29 cellular contexts compared by ENCODE assay signal in the genomic region with DNA sequence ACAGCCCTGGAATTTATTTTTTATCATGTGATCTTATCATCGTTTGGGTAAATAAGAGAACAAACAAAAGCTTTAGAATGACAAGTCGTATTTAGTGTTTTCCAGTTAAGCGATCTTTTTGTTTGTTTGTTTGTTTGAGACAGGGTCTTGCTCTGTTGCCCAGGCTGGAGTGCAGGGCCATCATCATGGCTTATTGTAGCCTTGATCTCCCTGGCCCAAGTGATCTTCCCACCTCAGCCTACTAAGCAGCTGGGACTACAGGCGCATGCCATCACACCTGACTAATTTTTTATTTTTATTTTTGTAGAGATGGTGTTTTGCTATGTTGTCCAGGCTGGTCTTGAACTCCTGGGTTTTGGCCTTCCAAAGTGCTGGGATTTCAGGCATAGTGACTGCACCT. TPM values are rescaled to one million over a fixed set of nuclear protein-coding genes. Genes with fewer than 3 reads are reported as not detected.
DNase-seq lines count a peak whose midpoint lies in the region; ATAC-seq and TF ChIP-seq lines count a peak whose summit lies in the region.
"Had no signal": no experiment of that assay in that cellular context is flagged by ENCODE, and none has a peak within 500 bp of the region (broad histone marks: within the 10 kb centered on the region; RNA-seq: fewer than 3 reads in every experiment).

No MANE protein-coding gene starts in this region.

- H3K4me3 ChIP-seq in heart right ventricle (no peak overlapping the region), right cardiac atrium (ENCODE audit: low read length) (no peak overlapping the region), mammary epithelial cell (replicated peaks in 1 of 3; ENCODE audit: insufficient read depth in 1 of 3, low read depth in 2 of 3, low read length in 3 of 3) (no peak overlapping the region), sigmoid colon (no peak overlapping the region), vagina (no peak overlapping the region)
- H3K4me3 ChIP-seq: colonic mucosa, prostate gland had no signal

- H3K79me2 ChIP-seq in mammary epithelial cell (ENCODE audit: insufficient read depth, low read length) = no peaks in the 10 kb centered on the region

- H3K27ac ChIP-seq in heart right ventricle (peak overlapping the region in 6 of 10 donors; percentile 8 to 50 (median 34)), right cardiac atrium (ENCODE audit: low read length) (no peak overlapping the region), mammary epithelial cell (ENCODE audit: insufficient read depth, low read depth, low read length) (no peak overlapping the region), sigmoid colon (peak overlapping the region; percentile 60 to 72 (median 68)), vagina (no peak overlapping the region)
- H3K27ac ChIP-seq: colonic mucosa had no signal

- WGBS in heart right ventricle, 2 donors = 82 to 86% methylated on average over 4 of the region's 4 CpGs
- 89% methylated on average over 4 of the region's 4 CpGs for WGBS in right cardiac atrium
- WGBS in mammary epithelial cell (ENCODE audit: low coverage, missing lambda C conversion rate) = 96% methylated on average over 4 of the region's 4 CpGs
- 48 to 81% methylated on average over 4 of the region's 4 CpGs for WGBS in sigmoid colon, 2 donors

- H3K36me3 ChIP-seq in heart right ventricle = peaks cover 0 to 15% (median 0%) of the 10 kb centered on the region in 9 donors
- H3K36me3 ChIP-seq in mammary epithelial cell (ENCODE audit: insufficient read depth, low read length) = no peaks in the 10 kb centered on the region
- H3K36me3 ChIP-seq in sigmoid colon = peaks cover 0 to 9% (median 0%) of the 10 kb centered on the region in 4 donors
- no peaks in the 10 kb centered on the region for H3K36me3 ChIP-seq in vagina
- H3K36me3 ChIP-seq: colonic mucosa, prostate gland had no signal

- no peak overlapping the region for H3K4me2 ChIP-seq in mammary epithelial cell (ENCODE audit: insufficient read depth, low read depth, low read length)

- no peak for TF ChIP-seq EP300 in sigmoid colon (IDR thresholded peaks at IDR 0.05)

- TF ChIP-seq CTCF in heart right ventricle (IDR thresholded peaks at IDR 0.05) = no peak
- no peak for TF ChIP-seq CTCF in mammary epithelial cell (conservative IDR thresholded peaks at IDR 0.05 in 1 of 2, IDR thresholded peaks at IDR 0.05 in 1 of 2; ENCODE audit: extremely low read depth in 1 of 2, insufficient read depth in 1 of 2, low read depth in 1 of 2, low read length in 2 of 2)
- TF ChIP-seq CTCF in sigmoid colon (IDR thresholded peaks at IDR 0.05) = no peak
- no peak for TF ChIP-seq CTCF in HFFc6 (IDR thresholded peaks at IDR 0.05)
- TF ChIP-seq CTCF in vagina (IDR thresholded peaks at IDR 0.05) = no peak

- peak overlapping the region; percentile 89 for H2AFZ ChIP-seq in mammary epithelial cell (ENCODE audit: low read depth, low read length)

- peaks cover 15% of the 10 kb centered on the region for H3K4me1 Mint-ChIP-seq in HFFc6 (ENCODE audit: low read depth)

- H3K27ac Mint-ChIP-seq in HFFc6 = no peak overlapping the region
- H3K27ac Mint-ChIP-seq: activated B cell treated with CpG ODN at 0.5 μM for 24 hours; activated naive CD4-positive, alpha-beta T cell treated with anti-CD3 and anti-CD28 coated beads for 36 hours; activated T-helper 1 cell treated with anti-CD3 and anti-CD28 coated beads, Interleukin-12 subunit alpha, Interleukin-12 subunit beta, Interleukin-2, Interleukin-4 antibody, amounts not matched to agents 30 ng/mL and 10 ng/mL and 1 ng/mL, durations not matched to agents 14 hours and 24 hours and 36 hours; CD8-positive, alpha-beta memory T cell had no signal

- no peaks in the 10 kb centered on the region for H3K9me3 Mint-ChIP-seq in HFFc6
- H3K9me3 Mint-ChIP-seq: activated naive CD4-positive, alpha-beta T cell treated with anti-CD3 and anti-CD28 coated beads for 36 hours; CD8-positive, alpha-beta memory T cell had no signal

- no peaks in the 10 kb centered on the region for H4K20me1 ChIP-seq in mammary epithelial cell (ENCODE audit: insufficient read depth, low read length)

- ATAC-seq in heart right ventricle (peak in 2 of 8 donors; percentile 26 to 29), right cardiac atrium (no peak), GM18519 (IDR thresholded peaks at IDR 0.05; ENCODE audit: low FRiP score, unreplicated experiment) (no peak)

- peaks cover 0 to 8% (median 0%) of the 10 kb centered on the region in 7 donors for H3K27me3 ChIP-seq in heart right ventricle
- H3K27me3 ChIP-seq in right cardiac atrium (ENCODE audit: control insufficient read depth, insufficient read depth) = no peaks in the 10 kb centered on the region
- H3K27me3 ChIP-seq in mammary epithelial cell (ENCODE audit: insufficient read depth, low read length) = no peaks in the 10 kb centered on the region
- no peaks in the 10 kb centered on the region for H3K27me3 ChIP-seq in sigmoid colon
- H3K27me3 ChIP-seq in vagina = no peaks in the 10 kb centered on the region
- H3K27me3 ChIP-seq: colonic mucosa had no signal

- peaks cover 10% of the 10 kb centered on the region for H3K27me3 Mint-ChIP-seq in HFFc6 (ENCODE audit: insufficient read depth)

- intact Hi-C loops in heart right ventricle (cut with DNase I) (loop anchor here in 3 of 10 donors (10.0 kb wide), 3 partner anchors 118 to 388 kb away; partner anchors contain the start of genes CCDC110 (in 1 of the 3), CFAP97 (in 1 of the 3), SNX25 (in 1 of the 3) and UFSP2 (in 1 of the 3)), right cardiac atrium (cut with DNase I) (loop anchor here in 2 of 4 donors (5.0 to 10.0 kb wide), 3 partner anchors 58 to 120 kb away; partner anchors contain the start of genes CCDC110 (in 1 of the 2) and PDLIM3 (in 1 of the 2)), mammary epithelial cell (cut with micrococcal nuclease) (loop anchor here (2.0 kb wide), 1 partner anchor 166 kb away; a partner anchor contains a TSS), sigmoid colon (cut with DNase I) (loop anchor here (2.0 to 10.0 kb wide), 4 partner anchors 58 to 388 kb away; partner anchors contain the start of genes ANKRD37, CFAP97, LRP2BP and PDLIM3), vagina (cut with DNase I) (loop anchor here (10.0 kb wide), 1 partner anchor 58 kb away; the partner anchor contains the start of gene PDLIM3)

- in situ Hi-C loops in mammary epithelial cell (cut with MboI; ENCODE audit: low sequenced_read_pairs in 2 of 2) = loop anchor here in 1 of 2 donors (25.0 kb wide), 1 partner anchor 105 kb away; no protein-coding TSS in a partner anchor

- CTCF ChIA-PET in mammary epithelial cell (lab: Charles Lee; ENCODE audit: low non-redundant PET) = interaction anchor here (0.6 kb wide), 1 partner anchor 132 kb away, joined by 4 read pairs; no protein-coding TSS in a partner anchor

- no peak for TF ChIP-seq POLR2A in sigmoid colon (IDR thresholded peaks at IDR 0.05)
- TF ChIP-seq POLR2A in vagina (IDR thresholded peaks at IDR 0.05) = no peak

- BruUV-seq in mammary epithelial cell (replicated peaks; lab: Mats Ljungman, UMichigan) = no TSS peak

- H3K4me1 ChIP-seq in heart right ventricle = peaks cover 0 to 51% (median 21%) of the 10 kb centered on the region in 9 donors
- no peaks in the 10 kb centered on the region for H3K4me1 ChIP-seq in right cardiac atrium (ENCODE audit: control insufficient read depth, insufficient read depth, low read length)
- H3K4me1 ChIP-seq in mammary epithelial cell (ENCODE audit: insufficient read depth, low read length) = peaks cover 10% of the 10 kb centered on the region
- H3K4me1 ChIP-seq in sigmoid colon = peaks cover 0 to 22% (median 18%) of the 10 kb centered on the region in 4 donors
- no peaks in the 10 kb centered on the region for H3K4me1 ChIP-seq in vagina
- H3K4me1 ChIP-seq: colonic mucosa, prostate gland had no signal

- no peak overlapping the region for H3K9ac ChIP-seq in mammary epithelial cell (ENCODE audit: insufficient read depth, low read length)

- H3K4me3 Mint-ChIP-seq in HFFc6 = no peak overlapping the region
- H3K4me3 Mint-ChIP-seq: activated B cell treated with CpG ODN at 0.5 μM for 24 hours; activated naive CD4-positive, alpha-beta T cell treated with anti-CD3 and anti-CD28 coated beads for 36 hours; activated T-helper 1 cell treated with anti-CD3 and anti-CD28 coated beads, Interleukin-12 subunit alpha, Interleukin-12 subunit beta, Interleukin-2, Interleukin-4 antibody, amounts not matched to agents 30 ng/mL and 10 ng/mL and 1 ng/mL, durations not matched to agents 14 hours and 24 hours and 36 hours; CD8-positive, alpha-beta memory T cell; naive B cell had no signal

- dilution Hi-C loops in mammary epithelial cell (cut with HindIII; ENCODE audit: low sequenced_read_pairs) = no loop called here

- H3K9me3 ChIP-seq in heart right ventricle (no peaks in the 10 kb centered on the region), right cardiac atrium (ENCODE audit: control insufficient read depth, low read length) (no peaks in the 10 kb centered on the region), mammary epithelial cell (replicated peaks; ENCODE audit: insufficient read depth, low read length) (no peaks in the 10 kb centered on the region), sigmoid colon (no peaks in the 10 kb centered on the region), vagina (no peaks in the 10 kb centered on the region)
- H3K9me3 ChIP-seq: colonic mucosa, prostate gland had no signal

- H3K36me3 Mint-ChIP-seq in HFFc6 (ENCODE audit: low read depth) = no peaks in the 10 kb centered on the region

- DNase-seq in heart right ventricle (no peak), right cardiac atrium (no peak), mammary epithelial cell (no peak), sigmoid colon (no peak), HFFc6 (no peak), vagina (ENCODE audit: extremely low spot score in 2 of 2) (no peak), C1 segment of cervical spinal cord (lab: John Stamatoyannopoulos, UW) (no peak)
- DNase-seq: activated B cell treated with CpG ODN at 0.5 μM for 24 hours; activated CD4-positive, alpha-beta T cell treated with anti-CD3 and anti-CD28 coated beads, Interleukin-2, amount 50 U/mL, for 4 hours; activated naive CD4-positive, alpha-beta T cell treated with anti-CD3 and anti-CD28 coated beads for 36 hours; amniotic stem cell; CD8-positive, alpha-beta memory T cell; colonic mucosa; DMS 273 treated with DMSO at 0.1 percent for 48 hours; effector memory CD4-positive, alpha-beta T cell; erythroblast; foreskin fibroblast; naive B cell; NCI-H1105; NCI-H1930; NCI-H524 treated with DMSO at 0.1 percent for 48 hours; NK-92 treated with Interleukin-12 subunit alpha and Interleukin-12 subunit beta, amount 100 ng/mL, for 24 hours; SHP77 treated with DMSO at 0.1 percent for 48 hours; small intestine; stimulated activated CD4-positive, alpha-beta T cell treated with anti-CD3 and anti-CD28 coated beads, Interleukin-1b, Interleukin-23, amount 100 ng/mL, for 48 hours; T-helper 9 cell had no signal

RNA-seq across cellular contexts. Expression of gene PDLIM3, which starts 57.1 kb away (rescaled TPM):
- total RNA-seq in heart right ventricle (100 to 1,000 TPM; 112 to 846 (median 292) TPM), right cardiac atrium (100 to 1,000 TPM; 267 to 965 (median 293) TPM), mammary epithelial cell (1 to 10 TPM in 1 of 2 donors, under 1 TPM in 1; 0.24 to 9.0 TPM), sigmoid colon (100 to 1,000 TPM; 568 to 907 (median 820) TPM), vagina (148 TPM)
- polyA plus RNA-seq in heart right ventricle (100 to 1,000 TPM; 120 to 538 TPM), right cardiac atrium (447 TPM), mammary epithelial cell (3.7 TPM), sigmoid colon (10 to 100 TPM in 2 of 3 donors, 1 to 10 TPM in 1; 7.9 to 24.5 (median 17.4) TPM)
- polyA minus RNA-seq in mammary epithelial cell = 1.8 TPM
- total RNA-seq in HFFc6 (2021; fragmentation: NEBNext Ultra II Directional; extraction: Animal tissue kit (Norgen Biotek cat#: 25700)) = not detected
- total RNA-seq: activated T-helper 1 cell treated with anti-CD3 and anti-CD28 coated beads, Interleukin-12 subunit alpha, Interleukin-12 subunit beta, Interleukin-2, Interleukin-4 antibody, amounts not matched to agents 30 ng/mL and 10 ng/mL and 1 ng/mL, durations not matched to agents 14 hours and 24 hours and 36 hours; CD8-positive, alpha-beta memory T cell had no signal
- polyA plus RNA-seq: CD8-positive, alpha-beta memory T cell had no signal

Comparison
In these comparisons a context has a peak if more than half of its experiments do, and no peak if none do; other contexts are left out.
1. H3K27ac ChIP-seq: peak in heart right ventricle (6 of 10) and sigmoid colon (4 of 4); none in right cardiac atrium (single experiment), mammary epithelial cell (single experiment) and vagina (single experiment).
2. RNA of gene PDLIM3, which starts 57.1 kb away (total RNA-seq): 568 to 907 TPM in sigmoid colon, 267 to 965 TPM in right cardiac atrium, 112 to 846 TPM in heart right ventricle and 148 TPM in vagina (single experiment); 0.24 to 9.0 TPM in mammary epithelial cell and not detected in HFFc6; every median in the first group is over 10 times any median in the second.